In the genomic region with DNA sequence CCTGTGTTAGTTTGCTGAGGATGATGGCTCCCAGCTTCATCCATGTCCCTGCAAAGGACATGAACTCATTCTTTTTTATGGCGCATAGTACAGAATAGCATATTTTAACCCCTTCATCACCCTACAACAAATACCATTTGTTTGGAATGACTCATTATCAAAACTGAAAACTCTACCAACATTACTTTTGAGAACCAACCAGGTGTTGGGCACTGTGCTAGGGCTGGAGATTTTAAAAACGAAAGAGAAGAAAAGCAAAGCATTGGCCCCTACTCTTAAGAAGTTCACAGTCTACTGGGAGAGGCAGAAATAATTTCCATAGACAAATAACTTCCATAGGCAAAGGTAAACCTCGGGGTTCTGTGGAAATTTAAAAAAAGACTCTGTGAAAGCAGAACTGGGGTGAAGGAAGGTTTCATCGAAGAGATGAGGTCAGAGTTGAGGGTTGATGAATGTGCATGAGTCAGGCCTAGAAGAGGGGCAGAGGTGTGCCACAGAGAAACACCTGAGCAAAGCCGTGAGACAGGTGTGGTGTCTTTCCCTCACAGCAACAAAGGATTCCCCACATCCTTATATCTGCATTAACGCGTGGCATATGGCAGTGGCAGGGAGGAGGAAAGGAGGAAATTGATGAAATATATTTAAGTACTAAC, we compare ENCODE assay signal across 10 cellular contexts. TPM values are rescaled to one million over a fixed set of nuclear protein-coding genes. Genes with fewer than 3 reads are reported as not detected.
DNase-seq lines count a peak whose midpoint lies in the region; ATAC-seq and TF ChIP-seq lines count a peak whose summit lies in the region.
"Had no signal": no experiment of that assay in that cellular context is flagged by ENCODE, and none has a peak within 500 bp of the region (broad histone marks: within the 10 kb centered on the region; RNA-seq: fewer than 3 reads in every experiment).

No MANE protein-coding gene starts in this region.

- ATAC-seq in HG03060 (IDR thresholded peaks at IDR 0.05; ENCODE audit: low read depth, unreplicated experiment) = peak; percentile 38
- no peak for ATAC-seq in HG02852 (IDR thresholded peaks at IDR 0.05; ENCODE audit: unreplicated experiment)
- ATAC-seq in HG03342 (IDR thresholded peaks at IDR 0.05; ENCODE audit: unreplicated experiment) = no peak
- ATAC-seq: left lobe of liver had no signal

- TF ChIP-seq CTCF in fibroblast of mammary gland (conservative IDR thresholded peaks at IDR 0.05; ENCODE audit: control insufficient read depth, insufficient read depth, low read depth, low read length) = no peak

- DNase-seq in Daoy (ENCODE audit: low read depth) (peak; percentile 20), NCI-H748 treated with DMSO at 0.1 percent for 48 hours (lab: John Stamatoyannopoulos, UW) (peak; percentile 84), fibroblast of mammary gland (ENCODE audit: low read depth) (peak; percentile 22), hypothalamus (lab: John Stamatoyannopoulos, UW) (no peak), ecto neural progenitor cell (ENCODE audit: low spot score) (no peak)
- DNase-seq: amygdala had no signal

- H3K4me3 ChIP-seq in fibroblast of mammary gland (ENCODE audit: control insufficient read depth, low read depth, low read length) = no peak overlapping the region

RNA-seq across cellular contexts. Expression of a gene that starts 51.0 kb away (rescaled TPM):
- total RNA-seq in Daoy (2014; rRNA removed; shearing (Covaris generic)) = 0.09 and 0.46 TPM in 2 replicates

Comparison
In these comparisons a context has a peak if more than half of its experiments do, and no peak if none do; other contexts are left out.
1. DNase-seq: peak in Daoy (single experiment), NCI-H748 treated with DMSO at 0.1 percent for 48 hours (single experiment) and fibroblast of mammary gland (single experiment); none in hypothalamus (0 of 51) and ecto neural progenitor cell (single experiment).